Comparison of ENCODE assay signal across 8 cellular contexts in genomic region chr10:25875555-25876165, GRCh38. TPM values are rescaled to one million over a fixed set of nuclear protein-coding genes. Genes with fewer than 3 reads are reported as not detected.
A peak's percentile ranks its signal among the peaks of the same experiment; 100 is the strongest.
DNase-seq lines count a peak whose midpoint lies in the region; ATAC-seq and TF ChIP-seq lines count a peak whose summit lies in the region.

No MANE protein-coding gene starts in this region.

- no peaks in the 10 kb centered on the region for H3K9me3 ChIP-seq in CD4-positive, alpha-beta T cell (ENCODE audit: control insufficient read depth, low read length)

- CTCF ChIA-PET in CD4-positive, alpha-beta T cell (lab: Charles Lee) = interaction anchor here (0.6 to 2.1 kb wide), 6 partner anchors 10 to 682 kb away, joined by 3 to 8 read pairs (median 4); no protein-coding TSS in a partner anchor
- CTCF ChIA-PET in activated CD4-positive, alpha-beta T cell treated with anti-CD3 and anti-CD28 coated beads for 36 hours (lab: Charles Lee) = interaction anchor here (0.7 to 2.5 kb wide), 25 partner anchors 8 to 542 kb away, joined by 3 to 19 read pairs (median 3); no protein-coding TSS in a partner anchor

- H3K36me3 Mint-ChIP-seq in CD4-positive, alpha-beta T cell (ENCODE audit: low read depth) = no peaks in the 10 kb centered on the region
- no peaks in the 10 kb centered on the region for H3K36me3 Mint-ChIP-seq in activated CD4-positive, alpha-beta T cell treated with anti-CD3 and anti-CD28 coated beads for 36 hours (ENCODE audit: low read depth)

- no peak overlapping the region for H3K4me3 ChIP-seq in lower leg skin (ENCODE audit: low read depth, poor library complexity, severe bottlenecking)

- no peak overlapping the region for H3K27ac ChIP-seq in CD4-positive, alpha-beta T cell (ENCODE audit: low read depth, low read length)

- no peak for TF ChIP-seq POLR2A in lower leg skin (IDR thresholded peaks at IDR 0.05)

- H3K27ac Mint-ChIP-seq in CD4-positive, alpha-beta T cell = no peak overlapping the region
- H3K27ac Mint-ChIP-seq in activated CD4-positive, alpha-beta T cell treated with anti-CD3 and anti-CD28 coated beads for 36 hours = no peak overlapping the region

- no peaks in the 10 kb centered on the region for H3K4me1 Mint-ChIP-seq in CD4-positive, alpha-beta T cell (ENCODE audit: low read depth)
- no peaks in the 10 kb centered on the region for H3K4me1 Mint-ChIP-seq in activated CD4-positive, alpha-beta T cell treated with anti-CD3 and anti-CD28 coated beads for 36 hours

- 1 to 2% methylated on average over 7 of the region's 7 CpGs for WGBS in lower leg skin, 2 donors

- intact Hi-C loops in CD4-positive, alpha-beta T cell (cut with DNase I, micrococcal nuclease) = loop anchor here (1.0 to 5.0 kb wide), 3 partner anchors 682 to 1007 kb away; no protein-coding TSS in a partner anchor
- intact Hi-C loops in activated CD4-positive, alpha-beta T cell treated with anti-CD3 and anti-CD28 coated beads for 36 hours (cut with DNase I, micrococcal nuclease) = loop anchor here (1.0 to 5.0 kb wide), 3 partner anchors 394 to 1007 kb away; no protein-coding TSS in a partner anchor
- intact Hi-C loops in lower leg skin (cut with DNase I; ENCODE audit: low total_unique reads) = loop anchor here (10.0 kb wide), 1 partner anchor 679 kb away; no protein-coding TSS in a partner anchor

- DNase-seq in CD4-positive, alpha-beta T cell = peak; percentile 27 to 63 (median 46)
- DNase-seq in NCI-H460 (ENCODE audit: extremely low read depth, low read depth) = peak; percentile 62
- DNase-seq in activated CD4-positive, alpha-beta T cell treated with anti-CD3 and anti-CD28 coated beads for 36 hours = peak; percentile 84
- DNase-seq in dedifferentiated amniotic fluid mesenchymal stem cell (ENCODE audit: extremely low spot score) = peak; percentile 57
- DNase-seq in lower leg skin (ENCODE audit: low spot score in 2 of 2) = peak; percentile 42 to 91
- peak; percentile 37 to 55 (median 48) for DNase-seq in stimulated activated CD4-positive, alpha-beta T cell treated with anti-CD3 and anti-CD28 coated beads, TNF-alpha, amount 100 ng/mL, for 48 hours (ENCODE audit: low read depth in 3 of 3)

- TF ChIP-seq CTCF in CD4-positive, alpha-beta T cell (IDR thresholded peaks at IDR 0.05) = peak; percentile 88
- no peak for TF ChIP-seq CTCF in lower leg skin (IDR thresholded peaks at IDR 0.05)

- H3K9me3 Mint-ChIP-seq in CD4-positive, alpha-beta T cell = peaks cover 2% of the 10 kb centered on the region
- peaks cover 3% of the 10 kb centered on the region for H3K9me3 Mint-ChIP-seq in activated CD4-positive, alpha-beta T cell treated with anti-CD3 and anti-CD28 coated beads for 36 hours (ENCODE audit: low read depth)

- peak; percentile 55 for ATAC-seq in CD4-positive, alpha-beta T cell (ENCODE audit: poor library complexity)
- ATAC-seq in GM19351 (IDR thresholded peaks at IDR 0.05; ENCODE audit: unreplicated experiment) (peak; percentile 96), HG03439 (IDR thresholded peaks at IDR 0.05; ENCODE audit: unreplicated experiment) (peak; percentile 91)
- peak; percentile 58 for ATAC-seq in activated CD4-positive, alpha-beta T cell treated with anti-CD3 and anti-CD28 coated beads for 36 hours

- peaks cover 5% of the 10 kb centered on the region for H3K27me3 Mint-ChIP-seq in CD4-positive, alpha-beta T cell
- H3K27me3 Mint-ChIP-seq in activated CD4-positive, alpha-beta T cell treated with anti-CD3 and anti-CD28 coated beads for 36 hours = peaks cover 2% of the 10 kb centered on the region

- no peaks in the 10 kb centered on the region for H3K27me3 ChIP-seq in CD4-positive, alpha-beta T cell (ENCODE audit: control insufficient read depth, insufficient read depth, low read length)

- POLR2A ChIA-PET in CD4-positive, alpha-beta T cell (lab: Charles Lee) = no interaction called here
- POLR2A ChIA-PET in activated CD4-positive, alpha-beta T cell treated with anti-CD3 and anti-CD28 coated beads for 36 hours (lab: Charles Lee) = no interaction called here

- H3K4me3 Mint-ChIP-seq in CD4-positive, alpha-beta T cell = no peak overlapping the region
- H3K4me3 Mint-ChIP-seq in activated CD4-positive, alpha-beta T cell treated with anti-CD3 and anti-CD28 coated beads for 36 hours = no peak overlapping the region

RNA-seq across cellular contexts. Expression of gene MYO3A, which starts 58.4 kb away (rescaled TPM):
- total RNA-seq in CD4-positive, alpha-beta T cell = not detected
- total RNA-seq in NCI-H460 (2014; rRNA removed; shearing (Covaris generic)) = not detected in 2 replicates
- not detected in 2 replicates for polyA plus RNA-seq in NCI-H460 (2014; cell fraction: nucleus; rRNA removed)
- total RNA-seq in activated CD4-positive, alpha-beta T cell treated with anti-CD3 and anti-CD28 coated beads for 36 hours = not detected
- 1 to 10 TPM; 2.0 to 7.6 (median 3.1) TPM for total RNA-seq in lower leg skin
